In the genomic region with DNA sequence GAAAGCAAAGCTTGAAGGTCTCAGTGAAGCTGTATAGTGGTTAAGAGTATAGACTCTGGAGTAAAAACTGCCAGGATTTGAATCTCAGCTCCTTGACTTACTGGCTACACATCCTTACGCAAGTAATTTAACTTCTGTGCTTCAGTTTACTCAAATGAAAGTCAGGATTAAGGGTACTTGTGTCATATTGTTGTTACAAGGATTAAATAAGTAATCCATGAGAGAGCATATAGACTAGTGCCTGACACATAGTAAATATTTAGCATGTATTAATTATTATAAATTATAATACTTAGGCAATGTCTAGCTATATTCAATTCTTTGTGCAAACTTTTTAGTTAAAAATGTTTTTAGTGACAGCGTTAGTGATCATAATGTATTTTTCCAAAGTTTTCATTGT, we compare ENCODE assay signal across 1 cellular context.
TF ChIP-seq lines count a peak whose summit lies in the region.

No MANE protein-coding gene starts in this region.

TF ChIP-seq in GM23338, 12 proteins besides CTCF, POLR2A, EP300 and RAD21:
- TF ChIP-seq, protein P1, sequence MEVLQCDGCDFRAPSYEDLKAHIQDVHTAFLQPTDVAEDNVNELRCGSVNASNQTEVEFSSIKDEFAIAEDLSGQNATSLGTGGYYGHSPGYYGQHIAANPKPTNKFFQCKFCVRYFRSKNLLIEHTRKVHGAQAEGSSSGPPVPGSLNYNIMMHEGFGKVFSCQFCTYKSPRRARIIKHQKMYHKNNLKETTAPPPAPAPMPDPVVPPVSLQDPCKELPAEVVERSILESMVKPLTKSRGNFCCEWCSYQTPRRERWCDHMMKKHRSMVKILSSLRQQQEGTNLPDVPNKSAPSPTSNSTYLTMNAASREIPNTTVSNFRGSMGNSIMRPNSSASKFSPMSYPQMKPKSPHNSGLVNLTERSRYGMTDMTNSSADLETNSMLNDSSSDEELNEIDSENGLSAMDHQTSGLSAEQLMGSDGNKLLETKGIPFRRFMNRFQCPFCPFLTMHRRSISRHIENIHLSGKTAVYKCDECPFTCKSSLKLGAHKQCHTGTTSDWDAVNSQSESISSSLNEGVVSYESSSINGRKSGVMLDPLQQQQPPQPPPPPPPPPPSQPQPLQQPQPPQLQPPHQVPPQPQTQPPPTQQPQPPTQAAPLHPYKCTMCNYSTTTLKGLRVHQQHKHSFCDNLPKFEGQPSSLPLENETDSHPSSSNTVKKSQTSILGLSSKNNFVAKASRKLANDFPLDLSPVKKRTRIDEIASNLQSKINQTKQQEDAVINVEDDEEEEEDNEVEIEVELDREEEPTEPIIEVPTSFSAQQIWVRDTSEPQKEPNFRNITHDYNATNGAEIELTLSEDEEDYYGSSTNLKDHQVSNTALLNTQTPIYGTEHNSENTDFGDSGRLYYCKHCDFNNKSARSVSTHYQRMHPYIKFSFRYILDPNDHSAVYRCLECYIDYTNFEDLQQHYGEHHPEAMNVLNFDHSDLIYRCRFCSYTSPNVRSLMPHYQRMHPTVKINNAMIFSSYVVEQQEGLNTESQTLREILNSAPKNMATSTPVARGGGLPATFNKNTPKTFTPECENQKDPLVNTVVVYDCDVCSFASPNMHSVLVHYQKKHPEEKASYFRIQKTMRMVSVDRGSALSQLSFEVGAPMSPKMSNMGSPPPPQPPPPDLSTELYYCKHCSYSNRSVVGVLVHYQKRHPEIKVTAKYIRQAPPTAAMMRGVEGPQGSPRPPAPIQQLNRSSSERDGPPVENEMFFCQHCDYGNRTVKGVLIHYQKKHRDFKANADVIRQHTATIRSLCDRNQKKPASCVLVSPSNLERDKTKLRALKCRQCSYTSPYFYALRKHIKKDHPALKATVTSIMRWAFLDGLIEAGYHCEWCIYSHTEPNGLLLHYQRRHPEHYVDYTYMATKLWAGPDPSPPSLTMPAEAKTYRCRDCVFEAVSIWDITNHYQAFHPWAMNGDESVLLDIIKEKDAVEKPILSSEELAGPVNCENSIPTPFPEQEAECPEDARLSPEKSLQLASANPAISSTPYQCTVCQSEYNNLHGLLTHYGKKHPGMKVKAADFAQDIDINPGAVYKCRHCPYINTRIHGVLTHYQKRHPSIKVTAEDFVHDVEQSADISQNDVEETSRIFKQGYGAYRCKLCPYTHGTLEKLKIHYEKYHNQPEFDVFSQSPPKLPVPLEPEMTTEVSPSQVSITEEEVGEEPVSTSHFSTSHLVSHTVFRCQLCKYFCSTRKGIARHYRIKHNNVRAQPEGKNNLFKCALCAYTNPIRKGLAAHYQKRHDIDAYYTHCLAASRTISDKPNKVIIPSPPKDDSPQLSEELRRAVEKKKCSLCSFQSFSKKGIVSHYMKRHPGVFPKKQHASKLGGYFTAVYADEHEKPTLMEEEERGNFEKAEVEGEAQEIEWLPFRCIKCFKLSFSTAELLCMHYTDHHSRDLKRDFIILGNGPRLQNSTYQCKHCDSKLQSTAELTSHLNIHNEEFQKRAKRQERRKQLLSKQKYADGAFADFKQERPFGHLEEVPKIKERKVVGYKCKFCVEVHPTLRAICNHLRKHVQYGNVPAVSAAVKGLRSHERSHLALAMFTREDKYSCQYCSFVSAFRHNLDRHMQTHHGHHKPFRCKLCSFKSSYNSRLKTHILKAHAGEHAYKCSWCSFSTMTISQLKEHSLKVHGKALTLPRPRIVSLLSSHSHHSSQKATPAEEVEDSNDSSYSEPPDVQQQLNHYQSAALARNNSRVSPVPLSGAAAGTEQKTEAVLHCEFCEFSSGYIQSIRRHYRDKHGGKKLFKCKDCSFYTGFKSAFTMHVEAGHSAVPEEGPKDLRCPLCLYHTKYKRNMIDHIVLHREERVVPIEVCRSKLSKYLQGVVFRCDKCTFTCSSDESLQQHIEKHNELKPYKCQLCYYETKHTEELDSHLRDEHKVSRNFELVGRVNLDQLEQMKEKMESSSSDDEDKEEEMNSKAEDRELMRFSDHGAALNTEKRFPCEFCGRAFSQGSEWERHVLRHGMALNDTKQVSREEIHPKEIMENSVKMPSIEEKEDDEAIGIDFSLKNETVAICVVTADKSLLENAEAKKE (CRISPR knock-in tag; IDR thresholded peaks at IDR 0.05) = no peak
- TF ChIP-seq, protein P2, sequence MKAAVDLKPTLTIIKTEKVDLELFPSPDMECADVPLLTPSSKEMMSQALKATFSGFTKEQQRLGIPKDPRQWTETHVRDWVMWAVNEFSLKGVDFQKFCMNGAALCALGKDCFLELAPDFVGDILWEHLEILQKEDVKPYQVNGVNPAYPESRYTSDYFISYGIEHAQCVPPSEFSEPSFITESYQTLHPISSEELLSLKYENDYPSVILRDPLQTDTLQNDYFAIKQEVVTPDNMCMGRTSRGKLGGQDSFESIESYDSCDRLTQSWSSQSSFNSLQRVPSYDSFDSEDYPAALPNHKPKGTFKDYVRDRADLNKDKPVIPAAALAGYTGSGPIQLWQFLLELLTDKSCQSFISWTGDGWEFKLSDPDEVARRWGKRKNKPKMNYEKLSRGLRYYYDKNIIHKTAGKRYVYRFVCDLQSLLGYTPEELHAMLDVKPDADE (IDR thresholded peaks at IDR 0.05) = no peak
- TF ChIP-seq JUNB (IDR thresholded peaks at IDR 0.05; ENCODE audit: unreplicated experiment) (no peak), NANOG (IDR thresholded peaks at IDR 0.05; ENCODE audit: borderline replicate concordance) (no peak), STAT1 (IDR thresholded peaks at IDR 0.05; ENCODE audit: unreplicated experiment) (no peak), EZH2 (IDR thresholded peaks at IDR 0.05; ENCODE audit: low read depth, unreplicated experiment) (no peak), ZNF331 (CRISPR knock-in tag; IDR thresholded peaks at IDR 0.05; ENCODE audit: low read depth) (no peak), EZH2phosphoT487 (IDR thresholded peaks at IDR 0.05; ENCODE audit: unreplicated experiment) (no peak), ZNF114 (CRISPR knock-in tag; IDR thresholded peaks at IDR 0.05) (no peak), CREB1 (CRISPR knock-in tag; IDR thresholded peaks at IDR 0.05; ENCODE audit: low read depth) (no peak), POLR2AphosphoS5 (IDR thresholded peaks at IDR 0.05; ENCODE audit: low read depth) (no peak)
- TF ChIP-seq, protein P3, sequence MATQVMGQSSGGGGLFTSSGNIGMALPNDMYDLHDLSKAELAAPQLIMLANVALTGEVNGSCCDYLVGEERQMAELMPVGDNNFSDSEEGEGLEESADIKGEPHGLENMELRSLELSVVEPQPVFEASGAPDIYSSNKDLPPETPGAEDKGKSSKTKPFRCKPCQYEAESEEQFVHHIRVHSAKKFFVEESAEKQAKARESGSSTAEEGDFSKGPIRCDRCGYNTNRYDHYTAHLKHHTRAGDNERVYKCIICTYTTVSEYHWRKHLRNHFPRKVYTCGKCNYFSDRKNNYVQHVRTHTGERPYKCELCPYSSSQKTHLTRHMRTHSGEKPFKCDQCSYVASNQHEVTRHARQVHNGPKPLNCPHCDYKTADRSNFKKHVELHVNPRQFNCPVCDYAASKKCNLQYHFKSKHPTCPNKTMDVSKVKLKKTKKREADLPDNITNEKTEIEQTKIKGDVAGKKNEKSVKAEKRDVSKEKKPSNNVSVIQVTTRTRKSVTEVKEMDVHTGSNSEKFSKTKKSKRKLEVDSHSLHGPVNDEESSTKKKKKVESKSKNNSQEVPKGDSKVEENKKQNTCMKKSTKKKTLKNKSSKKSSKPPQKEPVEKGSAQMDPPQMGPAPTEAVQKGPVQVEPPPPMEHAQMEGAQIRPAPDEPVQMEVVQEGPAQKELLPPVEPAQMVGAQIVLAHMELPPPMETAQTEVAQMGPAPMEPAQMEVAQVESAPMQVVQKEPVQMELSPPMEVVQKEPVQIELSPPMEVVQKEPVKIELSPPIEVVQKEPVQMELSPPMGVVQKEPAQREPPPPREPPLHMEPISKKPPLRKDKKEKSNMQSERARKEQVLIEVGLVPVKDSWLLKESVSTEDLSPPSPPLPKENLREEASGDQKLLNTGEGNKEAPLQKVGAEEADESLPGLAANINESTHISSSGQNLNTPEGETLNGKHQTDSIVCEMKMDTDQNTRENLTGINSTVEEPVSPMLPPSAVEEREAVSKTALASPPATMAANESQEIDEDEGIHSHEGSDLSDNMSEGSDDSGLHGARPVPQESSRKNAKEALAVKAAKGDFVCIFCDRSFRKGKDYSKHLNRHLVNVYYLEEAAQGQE (IDR thresholded peaks at IDR 0.05; ENCODE audit: unreplicated experiment) = no peak
